ENCODE assay signal across 15 cellular contexts in genomic region chr4:57074753-57075152, GRCh38. TPM values are rescaled to one million over a fixed set of nuclear protein-coding genes. Genes with fewer than 3 reads are reported as not detected.
DNase-seq lines count a peak whose midpoint lies in the region; ATAC-seq and TF ChIP-seq lines count a peak whose summit lies in the region.
"Had no signal": no experiment of that assay in that cellular context is flagged by ENCODE, and none has a peak within 500 bp of the region (broad histone marks: within the 10 kb centered on the region; RNA-seq: fewer than 3 reads in every experiment).

No MANE protein-coding gene starts in this region.

- H2AK5ac ChIP-seq in IMR-90 (ENCODE audit: low read depth, low read length): no peak overlapping the region
- no peak overlapping the region for H2AK5ac ChIP-seq in mesenchymal stem cell (ENCODE audit: low read length, severe bottlenecking)

- H3K79me1 ChIP-seq in IMR-90 (ENCODE audit: low read depth in 1 of 2, low read length in 2 of 2): peaks cover 37 to 82% of the 10 kb centered on the region in 2 experiments
- H3K79me1 ChIP-seq in mesenchymal stem cell (replicated peaks; ENCODE audit: low read length, poor library complexity, severe bottlenecking): no peaks in the 10 kb centered on the region

- H4K20me1 ChIP-seq in IMR-90 (ENCODE audit: insufficient read depth, low read length): 0 out of 2 replicates have a peak, but pooled peaks cover 3% of the 10 kb centered on the region

- H3K9me3 ChIP-seq in IMR-90 (ENCODE audit: control insufficient read depth, insufficient read depth, low read length): no peaks in the 10 kb centered on the region
- no peaks in the 10 kb centered on the region for H3K9me3 ChIP-seq in mesenchymal stem cell (ENCODE audit: control insufficient read depth, low read length)
- H3K9me3 ChIP-seq in HAP-1: no peaks in the 10 kb centered on the region
- H3K9me3 ChIP-seq: BLaER1 treated with 17β-estradiol and CSF1 and Interleukin-3, amounts not matched to agents 10 nM and 100 nM had no signal

- H2BK12ac ChIP-seq in mesenchymal stem cell (ENCODE audit: low read length in 2 of 2): no peak overlapping the region

- H2AFZ ChIP-seq in ACC112 (ENCODE audit: low read length, unreplicated experiment) (no peak overlapping the region), IMR-90 (replicated peaks; ENCODE audit: low read length, poor library complexity) (no peak overlapping the region), mesenchymal stem cell (ENCODE audit: low read depth, low read length) (no peak overlapping the region)

- H3K4ac ChIP-seq in IMR-90 (ENCODE audit: low read depth, low read length): no peak overlapping the region; the same call in 1 of the 2 replicates
- no peak overlapping the region for H3K4ac ChIP-seq in mesenchymal stem cell (ENCODE audit: low read depth in 1 of 2, low read length in 2 of 2)

- in situ Hi-C loops in IMR-90 (cut with MboI; ENCODE audit: low sequenced_read_pairs): no loop called here
- in situ Hi-C loops in HAP-1 (cut with MboI; ENCODE audit: low sequenced_read_pairs): no loop called here

- peaks cover 24% of the 10 kb centered on the region for H3K9me1 ChIP-seq in IMR-90 (ENCODE audit: insufficient read depth, low read length)

- BruUV-seq in IMR-90 (replicated peaks; lab: Mats Ljungman, UMichigan): no TSS peak

- H2BK120ac ChIP-seq in IMR-90 (ENCODE audit: low read depth, low read length): peak overlapping the region; percentile 86; the same call in 1 of the 2 replicates
- no peak overlapping the region for H2BK120ac ChIP-seq in mesenchymal stem cell (ENCODE audit: low read depth, low read length)

- TF ChIP-seq CTCF in IMR-90 (conservative IDR thresholded peaks at IDR 0.05; ENCODE audit: low read depth, low read length): no peak
- no peak for TF ChIP-seq CTCF in chondrocyte (IDR thresholded peaks at IDR 0.05)

- H3K4me1 Mint-ChIP-seq in chondrocyte (ENCODE audit: low read depth): peaks cover 96% of the 10 kb centered on the region
- H3K4me1 Mint-ChIP-seq: naive B cell had no signal

- no peak for TF ChIP-seq RAD21 in IMR-90 (IDR thresholded peaks at IDR 0.05; ENCODE audit: low read length)

- H3K9me3 Mint-ChIP-seq in chondrocyte (ENCODE audit: low read depth): no peaks in the 10 kb centered on the region
- H3K9me3 Mint-ChIP-seq: H9; naive B cell; T-helper 2 cell treated with Interferon-gamma antibody and Interleukin-4, amounts not matched to agents 5 μg/mL and 100 μg/mL, for 36 hours had no signal

- peak overlapping the region; percentile 82; the same call in 1 of the 2 replicates for H4K91ac ChIP-seq in IMR-90 (ENCODE audit: insufficient read depth, low read depth, low read length)
- no peak overlapping the region for H4K91ac ChIP-seq in mesenchymal stem cell (ENCODE audit: low read length)

- WGBS in IMR-90 (ENCODE audit: extremely low coverage in 2 of 2, insufficient read length in 1 of 2), 2 experiments: no CpG with 5 or more reads among the region's 4 CpGs
- 0% methylated on average over 1 of the region's 4 CpGs for WGBS in mesenchymal stem cell

- peak overlapping the region; percentile 77; the same call in 1 of the 2 replicates for H3K18ac ChIP-seq in IMR-90 (ENCODE audit: low read depth, low read length)
- no peak overlapping the region for H3K18ac ChIP-seq in mesenchymal stem cell (ENCODE audit: low read depth in 1 of 2, low read length in 2 of 2)

- POLR2A ChIA-PET in IMR-90 (lab: Charles Lee; ENCODE audit: unreplicated experiment): no interaction called here

- peak; percentile 72 for ATAC-seq in IMR-90 (ENCODE audit: low read depth)
- no peak for ATAC-seq in HG03432 (IDR thresholded peaks at IDR 0.05; ENCODE audit: unreplicated experiment)

- H3K27ac ChIP-seq in ACC112 (ENCODE audit: low read depth, low read length) (peak overlapping the region; percentile 97), IMR-90 (ENCODE audit: insufficient read depth, low read length) (no peak overlapping the region), mesenchymal stem cell (ENCODE audit: low read length, poor library complexity, severe bottlenecking) (peak overlapping the region; percentile 87)
- H3K27ac ChIP-seq: BLaER1 treated with 17β-estradiol and CSF1 and Interleukin-3, amounts not matched to agents 10 nM and 100 nM had no signal

- peak; percentile 88 for DNase-seq in IMR-90
- DNase-seq in chondrocyte (ENCODE audit: low spot score): no peak
- DNase-seq in mesenchymal stem cell: no peak
- DNase-seq in NAMALWA (ENCODE audit: low spot score): no peak
- no peak for DNase-seq in SIG-M5 treated with dmso at 0.1 percent for 504 hours (lab: John Stamatoyannopoulos, UW; ENCODE audit: unreplicated experiment)
- DNase-seq in HAP-1 (ENCODE audit: low spot score in 2 of 2): no peak
- DNase-seq: activated CD8-positive, alpha-beta memory T cell treated with anti-CD3 and anti-CD28 coated beads, Interleukin-2, amount 50 U/mL, for 48 hours; cerebellar nuclear complex; H9; naive B cell; NCI-H1092 treated with DMSO at 0.1 percent for 48 hours had no signal

- H2BK5ac ChIP-seq in IMR-90 (ENCODE audit: low read depth, low read length, poor library complexity, severe bottlenecking): peak overlapping the region; percentile 88
- no peak overlapping the region for H2BK5ac ChIP-seq in mesenchymal stem cell (ENCODE audit: low read depth, low read length, poor library complexity, severe bottlenecking)

- no peak overlapping the region for H2BK15ac ChIP-seq in IMR-90 (ENCODE audit: low read depth, low read length)
- H2BK15ac ChIP-seq in mesenchymal stem cell (ENCODE audit: low read depth, poor library complexity, severe bottlenecking): no peak overlapping the region

- no peak overlapping the region; the same call in 1 of the 2 replicates for H4K5ac ChIP-seq in IMR-90 (ENCODE audit: low read depth, low read length)

- peak overlapping the region; percentile 91 for H2BK20ac ChIP-seq in IMR-90 (ENCODE audit: low read depth, low read length)

- H3K14ac ChIP-seq in IMR-90 (replicated peaks; ENCODE audit: low read depth, low read length) (no peak overlapping the region), mesenchymal stem cell (ENCODE audit: low read length in 2 of 2) (no peak overlapping the region)

- no peak overlapping the region for H3K4me3 Mint-ChIP-seq in chondrocyte (ENCODE audit: unreplicated experiment)
- H3K4me3 Mint-ChIP-seq: H9; naive B cell; T-helper 2 cell treated with Interferon-gamma antibody and Interleukin-4, amounts not matched to agents 5 μg/mL and 100 μg/mL, for 36 hours had no signal

- no peak for TF ChIP-seq POLR2A in IMR-90 (IDR thresholded peaks at IDR 0.05; ENCODE audit: low read depth, low read length)

- H3K27me3 ChIP-seq in ACC112 (ENCODE audit: insufficient read depth, low read length) (no peaks in the 10 kb centered on the region), IMR-90 (ENCODE audit: control insufficient read depth, insufficient read depth, low read length) (no peaks in the 10 kb centered on the region), mesenchymal stem cell (ENCODE audit: control insufficient read depth in 1 of 2, insufficient read depth in 1 of 2, low read length in 2 of 2) (no peaks in the 10 kb centered on the region), HAP-1 (ENCODE audit: low read depth) (peaks cover 6% of the 10 kb centered on the region)
- H3K27me3 ChIP-seq: BLaER1 treated with 17β-estradiol and CSF1 and Interleukin-3, amounts not matched to agents 10 nM and 100 nM had no signal

- peak overlapping the region; percentile 94 for H3K27ac Mint-ChIP-seq in chondrocyte (ENCODE audit: unreplicated experiment)
- H3K27ac Mint-ChIP-seq: H9; T-helper 2 cell treated with Interferon-gamma antibody and Interleukin-4, amounts not matched to agents 5 μg/mL and 100 μg/mL, for 36 hours had no signal

- H2AK9ac ChIP-seq in IMR-90 (replicated peaks; ENCODE audit: low read depth, low read length, poor library complexity): no peak overlapping the region

- H3K36me3 ChIP-seq in ACC112 (ENCODE audit: insufficient read depth, low read length) (peaks cover 17% of the 10 kb centered on the region), IMR-90 (ENCODE audit: control insufficient read depth, insufficient read depth, low read length) (no peaks in the 10 kb centered on the region; the same call in 1 of the 2 replicates), mesenchymal stem cell (ENCODE audit: control insufficient read depth in 1 of 2, insufficient read depth in 2 of 2, low read depth in 1 of 2, low read length in 2 of 2) (peaks cover 0 to 20% of the 10 kb centered on the region in 2 experiments), HAP-1 (replicated peaks) (no peaks in the 10 kb centered on the region)

- H3K23ac ChIP-seq in IMR-90 (ENCODE audit: low read depth, low read length): no peak overlapping the region
- H3K23ac ChIP-seq in mesenchymal stem cell (ENCODE audit: low read length in 2 of 2): no peak overlapping the region

- CTCF ChIA-PET in IMR-90 (lab: Yijun Ruan, JAX): interaction anchor here (0.7 to 1.7 kb wide), 3 partner anchors 37 to 88 kb away, joined by 4 to 6 read pairs (median 4); no protein-coding TSS in a partner anchor

- peaks cover 74% of the 10 kb centered on the region for H3K4me1 ChIP-seq in ACC112 (ENCODE audit: control insufficient read depth, insufficient read depth, low read length, unreplicated experiment)
- peaks cover 17% of the 10 kb centered on the region for H3K4me1 ChIP-seq in IMR-90 (ENCODE audit: control insufficient read depth, insufficient read depth, low read length)
- peaks cover 18% of the 10 kb centered on the region for H3K4me1 ChIP-seq in mesenchymal stem cell (ENCODE audit: control insufficient read depth, insufficient read depth, low read depth, low read length)
- H3K4me1 ChIP-seq in HAP-1: no peaks in the 10 kb centered on the region

- H3K56ac ChIP-seq in IMR-90 (ENCODE audit: extremely low read depth, insufficient read depth, low read length): peak overlapping the region; percentile 71; the same call in 1 of the 2 replicates

- H3K79me2 ChIP-seq in ACC112 (ENCODE audit: control insufficient read depth, insufficient read depth, low read length, unreplicated experiment): peaks cover 78% of the 10 kb centered on the region

- H4K8ac ChIP-seq in IMR-90 (ENCODE audit: low read depth in 2 of 2, low read length in 2 of 2) (0 out of 4 replicates have a peak overlapping the region, but pooled peaks of 1 of the 2 experiments have one; percentile 26), mesenchymal stem cell (ENCODE audit: low read length) (no peak overlapping the region)

- H3K4me3 ChIP-seq in ACC112 (ENCODE audit: low read depth, low read length) (peak overlapping the region; percentile 8; the same call in 1 of the 2 replicates), IMR-90 (ENCODE audit: insufficient read depth, low read depth, low read length) (no peak overlapping the region), mesenchymal stem cell (ENCODE audit: insufficient read depth in 1 of 2, low read depth in 1 of 2, low read length in 2 of 2) (no peak overlapping the region), HAP-1 (no peak overlapping the region)
- H3K4me3 ChIP-seq: BLaER1 treated with 17β-estradiol and CSF1 and Interleukin-3, amounts not matched to agents 10 nM and 100 nM had no signal

- no peak overlapping the region; the same call in 1 of the 2 replicates for H3K4me2 ChIP-seq in IMR-90 (ENCODE audit: low read depth, low read length)
- no peak overlapping the region for H3K4me2 ChIP-seq in mesenchymal stem cell (ENCODE audit: low read length, poor library complexity, severe bottlenecking)
- H3K4me2 ChIP-seq: BLaER1 treated with 17β-estradiol and CSF1 and Interleukin-3, amounts not matched to agents 10 nM and 100 nM had no signal

- no peak overlapping the region for H3K9ac ChIP-seq in IMR-90 (ENCODE audit: low read depth, low read length)
- H3K9ac ChIP-seq in mesenchymal stem cell (ENCODE audit: low read length): peak overlapping the region; percentile 52
- H3K9ac ChIP-seq: BLaER1 treated with 17β-estradiol and CSF1 and Interleukin-3, amounts not matched to agents 10 nM and 100 nM had no signal

- H3K27me3 Mint-ChIP-seq in chondrocyte (ENCODE audit: low read depth): no peaks in the 10 kb centered on the region
- H3K27me3 Mint-ChIP-seq: naive B cell had no signal

- peaks cover 48% of the 10 kb centered on the region for H3K36me3 Mint-ChIP-seq in chondrocyte (ENCODE audit: low read depth)
- H3K36me3 Mint-ChIP-seq: naive B cell had no signal

- intact Hi-C loops in IMR-90 (cut with micrococcal nuclease): no loop called here

- dilution Hi-C loops in IMR-90 (cut with HindIII; ENCODE audit: low sequenced_read_pairs, unreplicated experiment): no loop called here

RNA-seq across cellular contexts. Expression of gene IGFBP7, which starts 35.4 kb away (rescaled TPM):
- total RNA-seq in IMR-90 (2012; rRNA removed): 33.2 and 34.2 TPM in 2 replicates
- polyA plus RNA-seq in IMR-90 (2012; rRNA removed): 267 and 338 TPM in 2 replicates
- polyA plus RNA-seq in IMR-90 (2012; cell fraction: cytosol; rRNA removed): 354 and 595 TPM in 2 replicates
- 197 and 320 TPM in 2 replicates for polyA plus RNA-seq in IMR-90 (2012; cell fraction: nucleus; rRNA removed; ENCODE audit: low replicate concordance)
- 3,991 to 5,189 TPM (median 5,125 TPM) in 3 replicates for total RNA-seq in chondrocyte
- polyA plus RNA-seq in mesenchymal stem cell (2013, experiment 1 of 2): 2,552 TPM
- polyA plus RNA-seq in mesenchymal stem cell (2013, experiment 2 of 2): 3,066 TPM

Comparison
In these comparisons a context has a peak if more than half of its experiments do, and no peak if none do; other contexts are left out.
1. RNA of gene IGFBP7, which starts 35.4 kb away (total RNA-seq): 3,991 to 5,189 TPM in chondrocyte; 33.2 to 34.2 TPM in IMR-90; every median in the first group is over 100 times any median in the second.